In genomic region chr5:139389701-139390638, GRCh38 we compare ENCODE assay signal across 9 cellular contexts. TPM values are rescaled to one million over a fixed set of nuclear protein-coding genes. Genes with fewer than 3 reads are reported as not detected.
DNase-seq lines count a peak whose midpoint lies in the region; ATAC-seq and TF ChIP-seq lines count a peak whose summit lies in the region.
"Had no signal": no experiment of that assay in that cellular context is flagged by ENCODE, and none has a peak within 500 bp of the region (broad histone marks: within the 10 kb centered on the region; RNA-seq: fewer than 3 reads in every experiment).

A gene with protein sequence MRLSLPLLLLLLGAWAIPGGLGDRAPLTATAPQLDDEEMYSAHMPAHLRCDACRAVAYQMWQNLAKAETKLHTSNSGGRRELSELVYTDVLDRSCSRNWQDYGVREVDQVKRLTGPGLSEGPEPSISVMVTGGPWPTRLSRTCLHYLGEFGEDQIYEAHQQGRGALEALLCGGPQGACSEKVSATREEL (minus strand): TSS chr5:139389913. CDS start chr5:139389856, 57 bp downstream.

- H3K4me1 Mint-ChIP-seq in memory B cell, result peaks cover 49% of the 10 kb centered on the region

- peak within 1 kb of the TSS; percentile 91 for H3K27ac Mint-ChIP-seq in memory B cell

- H3K4me3 Mint-ChIP-seq in memory B cell, result peak within 1 kb of the TSS; percentile 90

- ATAC-seq in heart left ventricle (no peak), Right ventricle myocardium superior (ENCODE audit: poor library complexity) (no peak), HG03095 (IDR thresholded peaks at IDR 0.05; ENCODE audit: unreplicated experiment) (peak; percentile 35), memory B cell (ENCODE audit: low read depth) (peak; percentile 66), gastroesophageal sphincter (no peak)

- TF ChIP-seq POLR2A in heart left ventricle (IDR thresholded peaks at IDR 0.05), result no peak
- no peak for TF ChIP-seq POLR2A in gastroesophageal sphincter (IDR thresholded peaks at IDR 0.05)

- H3K27me3 Mint-ChIP-seq in memory B cell, result no peaks in the 10 kb centered on the region

- intact Hi-C loops in heart left ventricle (cut with DNase I) (loop anchor here in 5 of 10 donors (5.0 to 10.0 kb wide), 3 partner anchors 32 to 95 kb away; partner anchors contain the start of genes PAIP2 (in 5 of the 5) and MATR3 (in 1 of the 5)), Right ventricle myocardium superior (cut with DNase I) (no loop called here), A673 (cut with micrococcal nuclease; ENCODE audit: unreplicated experiment) (loop anchor here (5.0 kb wide), 1 partner anchor 748 kb away; no protein-coding TSS in a partner anchor)

- no peak for TF ChIP-seq EP300 in gastroesophageal sphincter (IDR thresholded peaks at IDR 0.05)

- H3K36me3 ChIP-seq in heart left ventricle, result peaks cover 0 to 14% (median 0%) of the 10 kb centered on the region in 9 donors
- no peaks in the 10 kb centered on the region for H3K36me3 ChIP-seq in A673 (ENCODE audit: insufficient read depth, low read length, poor library complexity, severe bottlenecking)
- H3K36me3 ChIP-seq in gastroesophageal sphincter, result no peaks in the 10 kb centered on the region

- peak within 1 kb of the TSS in 1 of 12 donors; percentile 12 for H3K4me3 ChIP-seq in heart left ventricle
- no peak within 1 kb of the TSS for H3K4me3 ChIP-seq in A673 (ENCODE audit: low read depth, low read length, poor library complexity, severe bottlenecking)
- no peak within 1 kb of the TSS for H3K4me3 ChIP-seq in gastroesophageal sphincter

- BruUV-seq in A673 (replicated peaks; lab: Mats Ljungman, UMichigan), result no TSS peak

- H3K27ac ChIP-seq in heart left ventricle, result peak within 1 kb of the TSS in 9 of 12 donors; percentile 21 to 97 (median 67)
- no peak within 1 kb of the TSS for H3K27ac ChIP-seq in A673 (ENCODE audit: low read depth, low read length, poor library complexity, severe bottlenecking)
- peak within 1 kb of the TSS in 2 of 4 donors; percentile 6 to 55 for H3K27ac ChIP-seq in gastroesophageal sphincter

- H3K9me3 ChIP-seq in heart left ventricle (no peaks in the 10 kb centered on the region), A673 (ENCODE audit: low read depth, low read length, poor library complexity, severe bottlenecking) (no peaks in the 10 kb centered on the region), gastroesophageal sphincter (no peaks in the 10 kb centered on the region)

- POLR2A ChIA-PET in A673 (lab: Charles Lee; ENCODE audit: low non-redundant PET), result no interaction called here

- no peaks in the 10 kb centered on the region for H3K9me3 Mint-ChIP-seq in memory B cell

- peaks cover 2 to 72% (median 51%) of the 10 kb centered on the region in 12 donors for H3K4me1 ChIP-seq in heart left ventricle
- peaks cover 24% of the 10 kb centered on the region for H3K4me1 ChIP-seq in A673 (ENCODE audit: insufficient read depth, low read length, poor library complexity, severe bottlenecking)
- H3K4me1 ChIP-seq in gastroesophageal sphincter, result peaks cover 0 to 58% (median 27%) of the 10 kb centered on the region in 3 donors

- CTCF ChIA-PET in A673 (lab: Charles Lee), result no interaction called here

- peak in 1 of 5 donors; percentile 29 for DNase-seq in heart left ventricle
- no peak for DNase-seq in Right ventricle myocardium superior
- DNase-seq in activated CD4-positive, alpha-beta T cell treated with anti-CD3 and anti-CD28 coated beads, Interleukin-2, amount 50 U/mL, for 1 hour, result peak; percentile 29
- DNase-seq in memory B cell (ENCODE audit: low spot score in 2 of 2), result peak; percentile 66 to 74
- DNase-seq in A673 (ENCODE audit: low spot score), result no peak
- no peak for DNase-seq in NCI-H345 (lab: John Stamatoyannopoulos, UW)

- WGBS in heart left ventricle, 4 donors, result 61 to 77% (median 68%) methylated on average over 8 to 11 of the region's 11 CpGs
- 62 to 100% methylated on average over 1 to 6 of the region's 11 CpGs for WGBS in gastroesophageal sphincter (ENCODE audit: low coverage in 1 of 2), 2 donors

- TF ChIP-seq CTCF in heart left ventricle (IDR thresholded peaks at IDR 0.05) (no peak), A673 (conservative IDR thresholded peaks at IDR 0.05; ENCODE audit: low read depth, low read length) (no peak), gastroesophageal sphincter (IDR thresholded peaks at IDR 0.05) (no peak)

- peaks cover 0 to 27% (median 0%) of the 10 kb centered on the region in 9 donors for H3K27me3 ChIP-seq in heart left ventricle
- H3K27me3 ChIP-seq in A673 (replicated peaks; ENCODE audit: insufficient read depth, low read depth, low read length, poor library complexity), result peaks cover 14% of the 10 kb centered on the region
- peaks cover 31% of the 10 kb centered on the region for H3K27me3 ChIP-seq in gastroesophageal sphincter

- peaks cover 1% of the 10 kb centered on the region for H3K36me3 Mint-ChIP-seq in memory B cell

RNA-seq across cellular contexts. Expression of the gene that starts here (rescaled TPM):
- total RNA-seq in heart left ventricle (1 to 10 TPM in 3 of 9 donors, under 1 TPM in 4, not detected in 2; 0.31 to 5.2 (median 0.97) TPM), Right ventricle myocardium superior (0.70 TPM), A673 (2021) (not detected in 2 replicates), gastroesophageal sphincter (under 1 TPM in 1 of 4 donors, not detected in 3; 0.74 TPM)
- under 1 TPM; 0.33 to 0.72 TPM for polyA plus RNA-seq in heart left ventricle
- polyA plus RNA-seq: BJ had no signal

Comparison
In these comparisons a context has a peak if more than half of its experiments do, and no peak if none do; other contexts are left out.
1. ATAC-seq: peak in HG03095 (single experiment) and memory B cell (single experiment); none in heart left ventricle (0 of 4), Right ventricle myocardium superior (single experiment) and gastroesophageal sphincter (single experiment).
2. DNase-seq: peak in activated CD4-positive, alpha-beta T cell treated with anti-CD3 and anti-CD28 coated beads, Interleukin-2, amount 50 U/mL, for 1 hour (single experiment) and memory B cell (2 of 2); none in Right ventricle myocardium superior (single experiment), A673 (single experiment) and NCI-H345 (single experiment).